Comparison of ENCODE assay signal across 27 cellular contexts in the genomic region with DNA sequence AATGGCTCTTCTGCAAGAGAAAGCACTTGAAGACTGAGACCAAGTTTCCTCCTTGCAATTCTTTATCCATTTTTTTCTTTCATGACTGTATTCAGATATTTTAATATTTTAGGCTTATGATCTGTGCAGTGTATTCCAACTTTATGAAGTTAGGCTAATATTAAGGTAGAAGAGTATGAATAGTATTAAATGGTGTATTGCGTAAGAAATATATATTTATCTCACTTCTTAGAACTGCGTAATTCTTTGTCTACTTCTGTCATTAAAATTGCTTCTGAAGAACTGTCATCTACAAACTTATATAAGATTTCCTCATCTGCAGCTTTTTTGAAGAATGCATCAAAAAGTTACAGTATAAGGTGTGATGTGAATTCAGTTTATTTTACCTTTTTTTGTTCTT.
"Had no signal": no experiment of that assay in that cellular context is flagged by ENCODE, and none has a peak within 500 bp of the region (broad histone marks: within the 10 kb centered on the region; RNA-seq: fewer than 3 reads in every experiment).

No MANE protein-coding gene starts in this region.

- H3K4me3 ChIP-seq: stomach, suprapubic skin, testis, thoracic aorta, thyroid gland, tibial artery, tibial nerve, transverse colon, upper lobe of left lung, upper lobe of right lung, uterus, vagina had no signal

- DNase-seq: stimulated activated CD4-positive, alpha-beta T cell treated with anti-CD3 and anti-CD28 coated beads, Interleukin-2, amount 100 ng/mL, for 48 hours; stimulated activated CD4-positive, alpha-beta T cell treated with anti-CD3 and anti-CD28 coated beads, Interleukin-4, amount 100 ng/mL, for 1 hour; stimulated activated CD4-positive, alpha-beta T cell treated with anti-CD3 and anti-CD28 coated beads, Interleukin-4, amount 100 ng/mL, for 24 hours; stimulated activated CD4-positive, alpha-beta T cell treated with anti-CD3 and anti-CD28 coated beads, Interleukin-4, amount 100 ng/mL, for 4 hours; stimulated activated CD8-positive, alpha-beta memory T cell treated with anti-CD3 and anti-CD28 coated beads, Interleukin-4, amount 100 ng/mL, for 48 hours; stimulated activated naive B cell treated with anti-CD40 and anti-IgM and Interleukin-4, amounts not matched to agents 10 μg/mL and 1 μg/mL and 100 μg/mL, for 72 hours; stimulated activated naive CD4-positive, alpha-beta T cell; stimulated activated naive CD4-positive, alpha-beta T cell treated with Interleukin-2 at 50 U/mL for 16 hours; stimulated activated naive CD8-positive, alpha-beta T cell treated with anti-CD3 and anti-CD28 coated beads, Interleukin-15, amount 100 ng/mL, for 72 hours; stimulated activated naive CD8-positive, alpha-beta T cell treated with anti-CD3 and anti-CD28 coated beads, Interleukin-15, Interleukin-2, amounts not matched to agents 100 U/mL and 50 U/mL, for 24 hours; stomach; substantia nigra; testis; thyroid gland; tibial artery; transverse colon; trophoblast cell; upper lobe of left lung; upper lobe of right lung; uterus had no signal

- ATAC-seq: stimulated activated effector memory CD8-positive, alpha-beta T cell treated with anti-CD3 and anti-CD28 coated beads, Interleukin-12 subunit alpha, Interleukin-12 subunit beta, amount 100 ng/mL, for 72 hours; stimulated activated memory B cell treated with anti-CD40 and anti-IgM and Interleukin-4, amounts not matched to agents 10 μg/mL and 1 μg/mL and 100 μg/mL, for 72 hours; stimulated activated naive B cell treated with anti-CD40 and anti-IgM and Interleukin-4, amounts not matched to agents 10 μg/mL and 1 μg/mL and 100 μg/mL, for 72 hours; stimulated activated naive CD8-positive, alpha-beta T cell treated with anti-CD3 and anti-CD28 coated beads, Interleukin-15, amount 100 ng/mL, for 72 hours; stimulated activated naive CD8-positive, alpha-beta T cell treated with anti-CD3 and anti-CD28 coated beads, Interleukin-15, Interleukin-2, amounts not matched to agents 100 U/mL and 50 U/mL, for 24 hours; upper lobe of right lung had no signal

- H3K27ac ChIP-seq: stomach, suprapubic skin, testis, thoracic aorta, thyroid gland, tibial artery, tibial nerve, transverse colon, upper lobe of left lung, upper lobe of right lung, uterus, vagina had no signal

- H3K4me1 ChIP-seq: stomach, suprapubic skin, testis, thyroid gland, tibial artery, tibial nerve, transverse colon, upper lobe of left lung, upper lobe of right lung, uterus, vagina had no signal

- FAIRE-seq: urothelium cell line had no signal

- H3K36me3 ChIP-seq: stomach, suprapubic skin, thoracic aorta, thyroid gland, tibial artery, tibial nerve, transverse colon, upper lobe of left lung, upper lobe of right lung, uterus, vagina had no signal

- H3K9me3 ChIP-seq: stomach, suprapubic skin, testis, thoracic aorta, thyroid gland, tibial artery, tibial nerve, transverse colon, upper lobe of left lung, upper lobe of right lung, uterus, vagina had no signal

- H3K27me3 ChIP-seq: stomach, suprapubic skin, testis, thyroid gland, tibial artery, tibial nerve, transverse colon, upper lobe of left lung, upper lobe of right lung, uterus, vagina had no signal
